Comparison of ENCODE assay signal across 8 cellular contexts in genomic region chr1:192559115-192560006, GRCh38. TPM values are rescaled to one million over a fixed set of nuclear protein-coding genes. Genes with fewer than 3 reads are reported as not detected.
DNase-seq lines count a peak whose midpoint lies in the region; ATAC-seq and TF ChIP-seq lines count a peak whose summit lies in the region.

No MANE protein-coding gene starts in this region.

- POLR2A ChIA-PET in SK-N-SH (lab: Yijun Ruan, JAX) = no interaction called here

- H3K27me3 ChIP-seq in SK-N-SH (ENCODE audit: insufficient read depth) (no peaks in the 10 kb centered on the region), hepatocyte (no peaks in the 10 kb centered on the region)

- ATAC-seq in GM18858 (IDR thresholded peaks at IDR 0.05; ENCODE audit: unreplicated experiment) (peak; percentile 60), HG02798 (IDR thresholded peaks at IDR 0.05; ENCODE audit: poor library complexity, unreplicated experiment) (peak; percentile 45)

- peak overlapping the region; percentile 80 for H3K9ac ChIP-seq in SK-N-SH

- H3K4me2 ChIP-seq in SK-N-SH (peak overlapping the region; percentile 68), hepatocyte (no peak overlapping the region)

- no peak for TF ChIP-seq RAD21 in SK-N-SH (IDR thresholded peaks at IDR 0.05; ENCODE audit: low read length)

- H3K36me3 ChIP-seq in SK-N-SH (replicated peaks in 1 of 2; ENCODE audit: control insufficient read depth in 1 of 2, insufficient read depth in 2 of 2, low read length in 1 of 2) (peaks cover 0 to 3% of the 10 kb centered on the region in 2 experiments), hepatocyte (replicated peaks; ENCODE audit: insufficient read depth, low read depth) (no peaks in the 10 kb centered on the region)

- no peaks in the 10 kb centered on the region for H3K9me3 ChIP-seq in SK-N-SH
- H3K9me3 ChIP-seq in hepatocyte (ENCODE audit: low read depth) = no peaks in the 10 kb centered on the region

- peaks cover 55% of the 10 kb centered on the region for H3F3A ChIP-seq in SK-N-SH (replicated peaks; ENCODE audit: insufficient read depth)

- H3K27ac ChIP-seq in SK-N-SH (ENCODE audit: low read depth in 2 of 2, low read length in 1 of 2) (peak overlapping the region; percentile 96 to 99), hepatocyte (peak overlapping the region; percentile 26)

- H4K20me1 ChIP-seq in SK-N-SH (ENCODE audit: insufficient read depth) (no peaks in the 10 kb centered on the region), hepatocyte (ENCODE audit: insufficient read depth, poor library complexity, severe bottlenecking) (no peaks in the 10 kb centered on the region)

- 38% methylated on average over 6 of the region's 6 CpGs for WGBS in SK-N-SH (ENCODE audit: low lambda C conversion rate)
- 57% methylated on average over 6 of the region's 6 CpGs for WGBS in hepatocyte (ENCODE audit: low lambda C conversion rate, missing lambda C conversion rate)

- H3K4me3 ChIP-seq in SK-N-SH (ENCODE audit: low read depth in 2 of 2, low read length in 1 of 2) = no peak overlapping the region
- H3K4me3 ChIP-seq in hepatocyte = no peak overlapping the region

- TF ChIP-seq EP300 in SK-N-SH (IDR thresholded peaks at IDR 0.05; ENCODE audit: borderline replicate concordance in 1 of 2, low read depth in 1 of 2, low read length in 1 of 2) = peak; percentile 56 to 96; a peak in 3 of 4 replicates

- H3K9me2 ChIP-seq in SK-N-SH (no peaks in the 10 kb centered on the region), hepatocyte (replicated peaks; ENCODE audit: insufficient read depth) (no peaks in the 10 kb centered on the region)

- TF ChIP-seq CTCF in SK-N-SH (IDR thresholded peaks at IDR 0.05) (no peak), hepatocyte (IDR thresholded peaks at IDR 0.05; ENCODE audit: poor library complexity) (no peak)

- H3K79me2 ChIP-seq in SK-N-SH (ENCODE audit: insufficient read depth) = peaks cover 7% of the 10 kb centered on the region
- H3K79me2 ChIP-seq in hepatocyte = no peaks in the 10 kb centered on the region

- CTCF ChIA-PET in SK-N-SH (lab: Yijun Ruan, JAX) = no interaction called here

- no peak for DNase-seq in SK-N-SH
- DNase-seq in hepatocyte (ENCODE audit: low spot score) = peak; percentile 19
- no peak for DNase-seq in NCI-H2029 (lab: John Stamatoyannopoulos, UW)
- no peak for DNase-seq in midbrain (lab: John Stamatoyannopoulos, UW)
- no peak for DNase-seq in anterior cingulate cortex (lab: John Stamatoyannopoulos, UW)
- DNase-seq in NCI-H82 treated with DMSO at 0.1 percent for 48 hours (lab: John Stamatoyannopoulos, UW; ENCODE audit: unreplicated experiment) = no peak

- peak overlapping the region; percentile 64; the same call in 1 of the 2 replicates for H2AFZ ChIP-seq in SK-N-SH (ENCODE audit: low read depth)
- no peak overlapping the region for H2AFZ ChIP-seq in hepatocyte

- H3K4me1 ChIP-seq in SK-N-SH (ENCODE audit: control insufficient read depth in 1 of 2, insufficient read depth in 2 of 2, low read depth in 1 of 2, low read length in 1 of 2) (peaks cover 3 to 26% of the 10 kb centered on the region in 2 experiments), hepatocyte (ENCODE audit: insufficient read depth) (no peaks in the 10 kb centered on the region)

TF ChIP-seq in SK-N-SH, 30 proteins besides CTCF, POLR2A, EP300 and RAD21:
- TF ChIP-seq TEAD4 (IDR thresholded peaks at IDR 0.05; ENCODE audit: borderline replicate concordance, insufficient read depth) (peak; percentile 92), ZBTB33 (IDR thresholded peaks at IDR 0.05; ENCODE audit: borderline replicate concordance, low read depth) (peak; percentile 43; the same call in 1 of the 2 replicates), TAF1 (IDR thresholded peaks at IDR 0.05; ENCODE audit: borderline replicate concordance, low read depth, low read length) (0 out of 2 replicates have a peak, but pooled peaks have one; percentile 38), USF1 (IDR thresholded peaks at IDR 0.05; ENCODE audit: borderline replicate concordance, low read depth) (peak; percentile 32; the same call in 1 of the 2 replicates), NRF1 (IDR thresholded peaks at IDR 0.05; ENCODE audit: low read depth, low read length) (no peak), POLR2AphosphoS5 (IDR thresholded peaks at IDR 0.05; ENCODE audit: low read depth, low read length) (peak; percentile 88; the same call in 1 of the 2 replicates), FOXM1 (IDR thresholded peaks at IDR 0.05; ENCODE audit: low read depth) (peak; percentile 91), FOSL2 (IDR thresholded peaks at IDR 0.05; ENCODE audit: borderline replicate concordance, low read depth) (peak; percentile 98), TCF12 (IDR thresholded peaks at IDR 0.05) (peak; percentile 97), PBX3 (IDR thresholded peaks at IDR 0.05) (peak; percentile 87), RXRA (IDR thresholded peaks at IDR 0.05; ENCODE audit: borderline replicate concordance, low read depth) (peak; percentile 94), JUND (IDR thresholded peaks at IDR 0.05) (peak; percentile 84), YY1 (IDR thresholded peaks at IDR 0.05; ENCODE audit: low read depth) (peak; percentile 81), MAX (IDR thresholded peaks at IDR 0.05; ENCODE audit: low read depth) (peak; percentile 69; the same call in 1 of the 2 replicates), EZH2phosphoT487 (IDR thresholded peaks at IDR 0.05; ENCODE audit: borderline replicate concordance, low read depth) (no peak), ELF1 (IDR thresholded peaks at IDR 0.05) (no peak), MEF2A (IDR thresholded peaks at IDR 0.05; ENCODE audit: borderline replicate concordance, low read depth) (peak; percentile 98), RCOR1 (IDR thresholded peaks at IDR 0.05; ENCODE audit: low read length) (no peak)
TF ChIP-seq in SK-N-SH: peak in this region for 14.

RNA-seq across cellular contexts. Expression of gene RGS1, which starts 16.2 kb away (rescaled TPM):
- polyA plus RNA-seq in SK-N-SH (2012; rRNA removed) = 0.05 and 0.12 TPM in 2 replicates
- polyA plus RNA-seq in SK-N-SH (2012; cell fraction: cytosol; rRNA removed) = 0.07 and 0.18 TPM in 2 replicates
- polyA plus RNA-seq in SK-N-SH (2012; cell fraction: nucleus; rRNA removed) = 0.11 and 0.24 TPM in 2 replicates
- 4.8 and 9.8 TPM in 2 replicates for total RNA-seq in hepatocyte
- polyA plus RNA-seq in hepatocyte = 4.0 and 5.6 TPM in 2 replicates
